Comparison of ENCODE assay signal across 1 cellular context in genomic region chr11:2355000-2355644, GRCh38.
TF ChIP-seq lines count a peak whose summit lies in the region.

No MANE protein-coding gene starts in this region.

TF ChIP-seq in HepG2, 621 proteins besides CTCF, POLR2A, EP300 and RAD21:
- TF ChIP-seq CEBPB (IDR thresholded peaks at IDR 0.05; ENCODE audit: borderline replicate concordance, low read depth, low read length) = 0 out of 2 replicates have a peak, but pooled peaks have one; percentile 4
- TF ChIP-seq, protein P1, sequence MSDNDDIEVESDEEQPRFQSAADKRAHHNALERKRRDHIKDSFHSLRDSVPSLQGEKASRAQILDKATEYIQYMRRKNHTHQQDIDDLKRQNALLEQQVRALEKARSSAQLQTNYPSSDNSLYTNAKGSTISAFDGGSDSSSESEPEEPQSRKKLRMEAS (IDR thresholded peaks at IDR 0.05) = no peak
TF ChIP-seq in HepG2: peak in this region for 1.
